Comparison of ENCODE assay signal across 1 cellular context in the genomic region with DNA sequence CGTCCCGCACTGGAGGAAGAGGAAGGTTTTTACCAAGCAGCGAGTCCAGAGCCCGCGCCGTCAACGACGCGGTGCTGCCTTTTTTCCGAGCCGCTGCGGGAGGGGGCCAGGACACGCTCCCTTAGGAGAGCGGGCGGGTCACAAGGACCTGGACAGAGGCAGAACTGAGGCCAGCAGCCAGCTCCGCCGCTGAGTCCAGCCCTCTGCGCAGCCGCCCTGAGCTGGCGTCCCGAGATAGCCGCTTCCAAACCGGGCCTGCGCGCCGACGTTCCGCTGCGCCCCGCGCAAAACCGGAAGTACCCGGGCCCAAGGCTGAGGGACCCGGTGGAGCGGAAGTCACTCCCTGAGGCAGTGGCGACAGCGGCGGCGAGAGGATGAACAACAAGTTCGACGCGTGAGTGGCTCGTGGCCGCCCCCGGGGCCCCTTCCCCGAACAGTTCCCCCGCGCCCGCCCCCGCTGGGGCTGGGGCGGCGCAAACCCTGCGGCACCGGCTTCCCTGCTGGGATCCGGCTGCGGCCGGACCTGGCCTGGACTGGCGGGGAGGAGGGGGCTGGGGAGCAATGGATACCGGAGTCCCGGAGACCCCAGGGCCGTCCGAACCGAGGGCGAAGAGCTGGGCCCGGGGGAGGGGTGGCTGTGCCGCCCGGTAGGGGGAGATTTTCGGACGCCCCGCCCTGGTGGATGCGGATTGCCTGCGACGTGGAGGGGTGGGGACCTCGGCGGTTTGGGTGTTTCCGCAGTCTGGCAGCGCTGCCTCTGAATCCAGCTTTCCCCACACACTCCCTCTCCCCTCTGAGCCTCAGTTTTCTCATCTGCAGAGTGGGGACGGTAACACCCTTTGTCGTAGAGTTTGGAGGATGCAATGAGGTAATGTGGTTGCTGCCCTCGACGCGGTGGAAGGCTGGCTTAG.
TF ChIP-seq lines count a peak whose summit lies in the region.

A gene with protein sequence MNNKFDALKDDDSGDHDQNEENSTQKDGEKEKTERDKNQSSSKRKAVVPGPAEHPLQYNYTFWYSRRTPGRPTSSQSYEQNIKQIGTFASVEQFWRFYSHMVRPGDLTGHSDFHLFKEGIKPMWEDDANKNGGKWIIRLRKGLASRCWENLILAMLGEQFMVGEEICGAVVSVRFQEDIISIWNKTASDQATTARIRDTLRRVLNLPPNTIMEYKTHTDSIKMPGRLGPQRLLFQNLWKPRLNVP (plus strand): TSS at position 339 of the 911 bp plus-strand sequence. CDS start 36 bp downstream, at position 375.
A gene (minus strand): TSS at position 207 of the 911 bp plus-strand sequence. CDS start 675 bp downstream, outside the sequence.

TF ChIP-seq in HEK293, 187 proteins besides CTCF, POLR2A, EP300 and RAD21 (continued from another document and continues in another):
- TF ChIP-seq, protein P1, sequence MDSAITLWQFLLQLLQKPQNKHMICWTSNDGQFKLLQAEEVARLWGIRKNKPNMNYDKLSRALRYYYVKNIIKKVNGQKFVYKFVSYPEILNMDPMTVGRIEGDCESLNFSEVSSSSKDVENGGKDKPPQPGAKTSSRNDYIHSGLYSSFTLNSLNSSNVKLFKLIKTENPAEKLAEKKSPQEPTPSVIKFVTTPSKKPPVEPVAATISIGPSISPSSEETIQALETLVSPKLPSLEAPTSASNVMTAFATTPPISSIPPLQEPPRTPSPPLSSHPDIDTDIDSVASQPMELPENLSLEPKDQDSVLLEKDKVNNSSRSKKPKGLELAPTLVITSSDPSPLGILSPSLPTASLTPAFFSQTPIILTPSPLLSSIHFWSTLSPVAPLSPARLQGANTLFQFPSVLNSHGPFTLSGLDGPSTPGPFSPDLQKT (IDR thresholded peaks at IDR 0.05; ENCODE audit: borderline replicate concordance, low read depth, low read length): peak; percentile 41; the same call in 1 of the 2 replicates
- TF ChIP-seq, protein P2, sequence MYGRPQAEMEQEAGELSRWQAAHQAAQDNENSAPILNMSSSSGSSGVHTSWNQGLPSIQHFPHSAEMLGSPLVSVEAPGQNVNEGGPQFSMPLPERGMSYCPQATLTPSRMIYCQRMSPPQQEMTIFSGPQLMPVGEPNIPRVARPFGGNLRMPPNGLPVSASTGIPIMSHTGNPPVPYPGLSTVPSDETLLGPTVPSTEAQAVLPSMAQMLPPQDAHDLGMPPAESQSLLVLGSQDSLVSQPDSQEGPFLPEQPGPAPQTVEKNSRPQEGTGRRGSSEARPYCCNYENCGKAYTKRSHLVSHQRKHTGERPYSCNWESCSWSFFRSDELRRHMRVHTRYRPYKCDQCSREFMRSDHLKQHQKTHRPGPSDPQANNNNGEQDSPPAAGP (tag by site-specific recombination; IDR thresholded peaks at IDR 0.05): peak; percentile 68; the same call in 1 of the 2 replicates
- TF ChIP-seq ZFP37 (tag by site-specific recombination; IDR thresholded peaks at IDR 0.05) (peak; percentile 74; the same call in 1 of the 2 replicates), SP2 (tag by site-specific recombination; IDR thresholded peaks at IDR 0.05) (peak; percentile 89), ZNF266 (tag by site-specific recombination; IDR thresholded peaks at IDR 0.05; ENCODE audit: low read depth) (no peak), YY1 (tag by site-specific recombination; IDR thresholded peaks at IDR 0.05) (0 out of 2 replicates have a peak, but pooled peaks have one; percentile 10), ZBTB20 (tag by site-specific recombination; IDR thresholded peaks at IDR 0.05) (peak; percentile 100), ZNF146 (tag by site-specific recombination; IDR thresholded peaks at IDR 0.05) (0 out of 2 replicates have a peak, but pooled peaks have one; percentile 3), ZNF677 (tag by site-specific recombination; IDR thresholded peaks at IDR 0.05) (no peak), ZNF792 (tag by site-specific recombination; IDR thresholded peaks at IDR 0.05) (no peak), HOXC10 (CRISPR knock-in tag; IDR thresholded peaks at IDR 0.05) (no peak), ZNF843 (tag by site-specific recombination; IDR thresholded peaks at IDR 0.05) (peak; percentile 66), ZNF549 (tag by site-specific recombination; IDR thresholded peaks at IDR 0.05) (peak; percentile 94), GLIS2 (tag by site-specific recombination; IDR thresholded peaks at IDR 0.05) (peak; percentile 57; the same call in 1 of the 2 replicates), ZNF335 (tag by site-specific recombination; conservative IDR thresholded peaks at IDR 0.05) (peak; percentile 51), ZIC2 (tag by site-specific recombination; IDR thresholded peaks at IDR 0.05) (peak; percentile 94), ZNF239 (tag by site-specific recombination; IDR thresholded peaks at IDR 0.05) (no peak), ZNF10 (tag by site-specific recombination; IDR thresholded peaks at IDR 0.05) (0 out of 2 replicates have a peak, but pooled peaks have one; percentile 23), ZSCAN30 (tag by site-specific recombination; IDR thresholded peaks at IDR 0.05) (peak; percentile 94), ZNF776 (tag by site-specific recombination; IDR thresholded peaks at IDR 0.05; ENCODE audit: borderline replicate concordance) (no peak), ZNF501 (tag by site-specific recombination; IDR thresholded peaks at IDR 0.05) (peak; percentile 80), ZNF341 (tag by site-specific recombination; IDR thresholded peaks at IDR 0.05; ENCODE audit: low read depth) (peak; percentile 92), SETDB1 (IDR thresholded peaks at IDR 0.05; ENCODE audit: insufficient read length, low read length) (peak; percentile 67), ZNF510 (tag by site-specific recombination; IDR thresholded peaks at IDR 0.05; ENCODE audit: insufficient replicate concordance) (no peak), EGR2 (tag by site-specific recombination; IDR thresholded peaks at IDR 0.05; ENCODE audit: low read depth) (peak; percentile 89), KLF1 (tag by site-specific recombination; IDR thresholded peaks at IDR 0.05) (peak; percentile 77)
- TF ChIP-seq, protein P3, sequence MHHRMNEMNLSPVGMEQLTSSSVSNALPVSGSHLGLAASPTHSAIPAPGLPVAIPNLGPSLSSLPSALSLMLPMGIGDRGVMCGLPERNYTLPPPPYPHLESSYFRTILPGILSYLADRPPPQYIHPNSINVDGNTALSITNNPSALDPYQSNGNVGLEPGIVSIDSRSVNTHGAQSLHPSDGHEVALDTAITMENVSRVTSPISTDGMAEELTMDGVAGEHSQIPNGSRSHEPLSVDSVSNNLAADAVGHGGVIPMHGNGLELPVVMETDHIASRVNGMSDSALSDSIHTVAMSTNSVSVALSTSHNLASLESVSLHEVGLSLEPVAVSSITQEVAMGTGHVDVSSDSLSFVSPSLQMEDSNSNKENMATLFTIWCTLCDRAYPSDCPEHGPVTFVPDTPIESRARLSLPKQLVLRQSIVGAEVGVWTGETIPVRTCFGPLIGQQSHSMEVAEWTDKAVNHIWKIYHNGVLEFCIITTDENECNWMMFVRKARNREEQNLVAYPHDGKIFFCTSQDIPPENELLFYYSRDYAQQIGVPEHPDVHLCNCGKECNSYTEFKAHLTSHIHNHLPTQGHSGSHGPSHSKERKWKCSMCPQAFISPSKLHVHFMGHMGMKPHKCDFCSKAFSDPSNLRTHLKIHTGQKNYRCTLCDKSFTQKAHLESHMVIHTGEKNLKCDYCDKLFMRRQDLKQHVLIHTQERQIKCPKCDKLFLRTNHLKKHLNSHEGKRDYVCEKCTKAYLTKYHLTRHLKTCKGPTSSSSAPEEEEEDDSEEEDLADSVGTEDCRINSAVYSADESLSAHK (tag by site-specific recombination; IDR thresholded peaks at IDR 0.05): peak; percentile 73; the same call in 1 of the 2 replicates
- TF ChIP-seq, protein P4, sequence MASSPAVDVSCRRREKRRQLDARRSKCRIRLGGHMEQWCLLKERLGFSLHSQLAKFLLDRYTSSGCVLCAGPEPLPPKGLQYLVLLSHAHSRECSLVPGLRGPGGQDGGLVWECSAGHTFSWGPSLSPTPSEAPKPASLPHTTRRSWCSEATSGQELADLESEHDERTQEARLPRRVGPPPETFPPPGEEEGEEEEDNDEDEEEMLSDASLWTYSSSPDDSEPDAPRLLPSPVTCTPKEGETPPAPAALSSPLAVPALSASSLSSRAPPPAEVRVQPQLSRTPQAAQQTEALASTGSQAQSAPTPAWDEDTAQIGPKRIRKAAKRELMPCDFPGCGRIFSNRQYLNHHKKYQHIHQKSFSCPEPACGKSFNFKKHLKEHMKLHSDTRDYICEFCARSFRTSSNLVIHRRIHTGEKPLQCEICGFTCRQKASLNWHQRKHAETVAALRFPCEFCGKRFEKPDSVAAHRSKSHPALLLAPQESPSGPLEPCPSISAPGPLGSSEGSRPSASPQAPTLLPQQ (tag by site-specific recombination; IDR thresholded peaks at IDR 0.05): peak; percentile 82
- TF ChIP-seq, protein P5, sequence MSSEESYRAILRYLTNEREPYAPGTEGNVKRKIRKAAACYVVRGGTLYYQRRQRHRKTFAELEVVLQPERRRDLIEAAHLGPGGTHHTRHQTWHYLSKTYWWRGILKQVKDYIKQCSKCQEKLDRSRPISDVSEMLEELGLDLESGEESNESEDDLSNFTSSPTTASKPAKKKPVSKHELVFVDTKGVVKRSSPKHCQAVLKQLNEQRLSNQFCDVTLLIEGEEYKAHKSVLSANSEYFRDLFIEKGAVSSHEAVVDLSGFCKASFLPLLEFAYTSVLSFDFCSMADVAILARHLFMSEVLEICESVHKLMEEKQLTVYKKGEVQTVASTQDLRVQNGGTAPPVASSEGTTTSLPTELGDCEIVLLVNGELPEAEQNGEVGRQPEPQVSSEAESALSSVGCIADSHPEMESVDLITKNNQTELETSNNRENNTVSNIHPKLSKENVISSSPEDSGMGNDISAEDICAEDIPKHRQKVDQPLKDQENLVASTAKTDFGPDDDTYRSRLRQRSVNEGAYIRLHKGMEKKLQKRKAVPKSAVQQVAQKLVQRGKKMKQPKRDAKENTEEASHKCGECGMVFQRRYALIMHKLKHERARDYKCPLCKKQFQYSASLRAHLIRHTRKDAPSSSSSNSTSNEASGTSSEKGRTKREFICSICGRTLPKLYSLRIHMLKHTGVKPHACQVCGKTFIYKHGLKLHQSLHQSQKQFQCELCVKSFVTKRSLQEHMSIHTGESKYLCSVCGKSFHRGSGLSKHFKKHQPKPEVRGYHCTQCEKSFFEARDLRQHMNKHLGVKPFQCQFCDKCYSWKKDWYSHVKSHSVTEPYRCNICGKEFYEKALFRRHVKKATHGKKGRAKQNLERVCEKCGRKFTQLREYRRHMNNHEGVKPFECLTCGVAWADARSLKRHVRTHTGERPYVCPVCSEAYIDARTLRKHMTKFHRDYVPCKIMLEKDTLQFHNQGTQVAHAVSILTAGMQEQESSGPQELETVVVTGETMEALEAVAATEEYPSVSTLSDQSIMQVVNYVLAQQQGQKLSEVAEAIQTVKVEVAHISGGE (tag by site-specific recombination; conservative IDR thresholded peaks at IDR 0.05; ENCODE audit: low read depth): peak; percentile 98
- TF ChIP-seq, protein P6, sequence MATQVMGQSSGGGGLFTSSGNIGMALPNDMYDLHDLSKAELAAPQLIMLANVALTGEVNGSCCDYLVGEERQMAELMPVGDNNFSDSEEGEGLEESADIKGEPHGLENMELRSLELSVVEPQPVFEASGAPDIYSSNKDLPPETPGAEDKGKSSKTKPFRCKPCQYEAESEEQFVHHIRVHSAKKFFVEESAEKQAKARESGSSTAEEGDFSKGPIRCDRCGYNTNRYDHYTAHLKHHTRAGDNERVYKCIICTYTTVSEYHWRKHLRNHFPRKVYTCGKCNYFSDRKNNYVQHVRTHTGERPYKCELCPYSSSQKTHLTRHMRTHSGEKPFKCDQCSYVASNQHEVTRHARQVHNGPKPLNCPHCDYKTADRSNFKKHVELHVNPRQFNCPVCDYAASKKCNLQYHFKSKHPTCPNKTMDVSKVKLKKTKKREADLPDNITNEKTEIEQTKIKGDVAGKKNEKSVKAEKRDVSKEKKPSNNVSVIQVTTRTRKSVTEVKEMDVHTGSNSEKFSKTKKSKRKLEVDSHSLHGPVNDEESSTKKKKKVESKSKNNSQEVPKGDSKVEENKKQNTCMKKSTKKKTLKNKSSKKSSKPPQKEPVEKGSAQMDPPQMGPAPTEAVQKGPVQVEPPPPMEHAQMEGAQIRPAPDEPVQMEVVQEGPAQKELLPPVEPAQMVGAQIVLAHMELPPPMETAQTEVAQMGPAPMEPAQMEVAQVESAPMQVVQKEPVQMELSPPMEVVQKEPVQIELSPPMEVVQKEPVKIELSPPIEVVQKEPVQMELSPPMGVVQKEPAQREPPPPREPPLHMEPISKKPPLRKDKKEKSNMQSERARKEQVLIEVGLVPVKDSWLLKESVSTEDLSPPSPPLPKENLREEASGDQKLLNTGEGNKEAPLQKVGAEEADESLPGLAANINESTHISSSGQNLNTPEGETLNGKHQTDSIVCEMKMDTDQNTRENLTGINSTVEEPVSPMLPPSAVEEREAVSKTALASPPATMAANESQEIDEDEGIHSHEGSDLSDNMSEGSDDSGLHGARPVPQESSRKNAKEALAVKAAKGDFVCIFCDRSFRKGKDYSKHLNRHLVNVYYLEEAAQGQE (tag by site-specific recombination; IDR thresholded peaks at IDR 0.05): peak; percentile 88
- TF ChIP-seq, protein P7, sequence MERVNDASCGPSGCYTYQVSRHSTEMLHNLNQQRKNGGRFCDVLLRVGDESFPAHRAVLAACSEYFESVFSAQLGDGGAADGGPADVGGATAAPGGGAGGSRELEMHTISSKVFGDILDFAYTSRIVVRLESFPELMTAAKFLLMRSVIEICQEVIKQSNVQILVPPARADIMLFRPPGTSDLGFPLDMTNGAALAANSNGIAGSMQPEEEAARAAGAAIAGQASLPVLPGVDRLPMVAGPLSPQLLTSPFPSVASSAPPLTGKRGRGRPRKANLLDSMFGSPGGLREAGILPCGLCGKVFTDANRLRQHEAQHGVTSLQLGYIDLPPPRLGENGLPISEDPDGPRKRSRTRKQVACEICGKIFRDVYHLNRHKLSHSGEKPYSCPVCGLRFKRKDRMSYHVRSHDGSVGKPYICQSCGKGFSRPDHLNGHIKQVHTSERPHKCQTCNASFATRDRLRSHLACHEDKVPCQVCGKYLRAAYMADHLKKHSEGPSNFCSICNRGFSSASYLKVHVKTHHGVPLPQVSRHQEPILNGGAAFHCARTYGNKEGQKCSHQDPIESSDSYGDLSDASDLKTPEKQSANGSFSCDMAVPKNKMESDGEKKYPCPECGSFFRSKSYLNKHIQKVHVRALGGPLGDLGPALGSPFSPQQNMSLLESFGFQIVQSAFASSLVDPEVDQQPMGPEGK (tag by site-specific recombination; IDR thresholded peaks at IDR 0.05): peak; percentile 90
- TF ChIP-seq, protein P8, sequence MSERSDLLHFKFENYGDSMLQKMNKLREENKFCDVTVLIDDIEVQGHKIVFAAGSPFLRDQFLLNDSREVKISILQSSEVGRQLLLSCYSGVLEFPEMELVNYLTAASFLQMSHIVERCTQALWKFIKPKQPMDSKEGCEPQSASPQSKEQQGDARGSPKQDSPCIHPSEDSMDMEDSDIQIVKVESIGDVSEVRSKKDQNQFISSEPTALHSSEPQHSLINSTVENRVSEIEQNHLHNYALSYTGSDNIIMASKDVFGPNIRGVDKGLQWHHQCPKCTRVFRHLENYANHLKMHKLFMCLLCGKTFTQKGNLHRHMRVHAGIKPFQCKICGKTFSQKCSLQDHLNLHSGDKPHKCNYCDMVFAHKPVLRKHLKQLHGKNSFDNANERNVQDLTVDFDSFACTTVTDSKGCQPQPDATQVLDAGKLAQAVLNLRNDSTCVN (tag by site-specific recombination; optimal IDR thresholded peaks at IDR 0.05): peak; percentile 82
